Comparison of ENCODE assay signal across 1 cellular context in genomic region chr20:19975436-19975799, GRCh38.
TF ChIP-seq lines count a peak whose summit lies in the region.

No MANE protein-coding gene starts in this region.

TF ChIP-seq in GM23338, 12 proteins besides CTCF, POLR2A, EP300 and RAD21 (continued from another document):
- TF ChIP-seq ZNF462 (CRISPR knock-in tag; IDR thresholded peaks at IDR 0.05) (no peak), EZH2phosphoT487 (IDR thresholded peaks at IDR 0.05; ENCODE audit: unreplicated experiment) (no peak), CREB1 (CRISPR knock-in tag; IDR thresholded peaks at IDR 0.05; ENCODE audit: low read depth) (no peak), ZNF114 (CRISPR knock-in tag; IDR thresholded peaks at IDR 0.05) (no peak)
- TF ChIP-seq, protein P1, sequence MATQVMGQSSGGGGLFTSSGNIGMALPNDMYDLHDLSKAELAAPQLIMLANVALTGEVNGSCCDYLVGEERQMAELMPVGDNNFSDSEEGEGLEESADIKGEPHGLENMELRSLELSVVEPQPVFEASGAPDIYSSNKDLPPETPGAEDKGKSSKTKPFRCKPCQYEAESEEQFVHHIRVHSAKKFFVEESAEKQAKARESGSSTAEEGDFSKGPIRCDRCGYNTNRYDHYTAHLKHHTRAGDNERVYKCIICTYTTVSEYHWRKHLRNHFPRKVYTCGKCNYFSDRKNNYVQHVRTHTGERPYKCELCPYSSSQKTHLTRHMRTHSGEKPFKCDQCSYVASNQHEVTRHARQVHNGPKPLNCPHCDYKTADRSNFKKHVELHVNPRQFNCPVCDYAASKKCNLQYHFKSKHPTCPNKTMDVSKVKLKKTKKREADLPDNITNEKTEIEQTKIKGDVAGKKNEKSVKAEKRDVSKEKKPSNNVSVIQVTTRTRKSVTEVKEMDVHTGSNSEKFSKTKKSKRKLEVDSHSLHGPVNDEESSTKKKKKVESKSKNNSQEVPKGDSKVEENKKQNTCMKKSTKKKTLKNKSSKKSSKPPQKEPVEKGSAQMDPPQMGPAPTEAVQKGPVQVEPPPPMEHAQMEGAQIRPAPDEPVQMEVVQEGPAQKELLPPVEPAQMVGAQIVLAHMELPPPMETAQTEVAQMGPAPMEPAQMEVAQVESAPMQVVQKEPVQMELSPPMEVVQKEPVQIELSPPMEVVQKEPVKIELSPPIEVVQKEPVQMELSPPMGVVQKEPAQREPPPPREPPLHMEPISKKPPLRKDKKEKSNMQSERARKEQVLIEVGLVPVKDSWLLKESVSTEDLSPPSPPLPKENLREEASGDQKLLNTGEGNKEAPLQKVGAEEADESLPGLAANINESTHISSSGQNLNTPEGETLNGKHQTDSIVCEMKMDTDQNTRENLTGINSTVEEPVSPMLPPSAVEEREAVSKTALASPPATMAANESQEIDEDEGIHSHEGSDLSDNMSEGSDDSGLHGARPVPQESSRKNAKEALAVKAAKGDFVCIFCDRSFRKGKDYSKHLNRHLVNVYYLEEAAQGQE (IDR thresholded peaks at IDR 0.05; ENCODE audit: unreplicated experiment): no peak
